1 cellular context compared by ENCODE assay signal in the genomic region with DNA sequence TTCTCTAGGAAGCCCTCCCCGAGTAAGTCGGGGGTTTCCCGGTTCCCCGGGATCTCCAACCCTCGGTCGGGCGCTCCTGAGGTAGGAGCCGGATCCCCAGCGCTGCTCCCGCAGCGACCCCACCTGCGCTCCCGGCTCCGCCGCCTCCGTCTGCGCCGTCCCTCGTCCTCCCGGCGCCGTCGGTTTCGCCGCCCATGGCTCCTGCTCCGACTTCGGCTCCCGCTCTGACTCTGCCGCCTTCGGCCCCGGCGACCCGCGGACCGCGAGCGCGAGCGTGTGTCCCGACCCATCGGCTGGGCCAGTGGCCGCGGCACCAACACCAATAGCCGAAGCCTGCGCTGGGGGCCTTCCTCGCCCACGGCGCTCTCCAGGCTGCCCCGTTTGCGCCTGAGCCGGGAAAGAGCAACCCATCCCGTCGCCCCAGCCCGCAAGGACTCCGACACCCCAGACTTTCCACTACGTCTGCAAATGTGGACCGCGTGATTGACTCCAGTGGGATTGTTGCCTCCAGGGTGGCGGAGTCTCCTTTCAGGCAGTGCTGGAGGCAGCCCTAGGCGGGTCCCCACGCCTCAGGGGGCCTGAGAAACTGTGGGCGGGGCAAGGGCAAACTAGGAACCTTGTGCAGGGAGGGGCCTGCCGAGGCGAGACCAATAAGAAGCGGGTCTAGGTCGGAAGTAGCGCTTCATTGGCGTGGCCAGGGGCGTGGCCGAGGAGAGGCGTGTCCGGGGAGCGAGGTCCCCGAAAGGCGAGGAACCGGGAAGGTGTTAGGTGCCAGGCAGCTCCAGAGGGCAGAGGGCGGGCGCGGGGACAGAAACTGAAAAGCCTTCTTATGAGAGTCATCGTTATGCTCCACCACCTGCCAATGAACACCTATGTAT.
TF ChIP-seq lines count a peak whose summit lies in the region.

CACTIN (minus strand) TSS at position 318 of the 878 bp plus-strand sequence; CDS start at position 290, 28 bp downstream.

TF ChIP-seq in K562, 482 proteins besides CTCF, POLR2A, EP300 and RAD21 (continued from another document and continues in another):
- TF ChIP-seq TRIM24 (IDR thresholded peaks at IDR 0.05), result no peak
- no peak for TF ChIP-seq FOXJ2 (tag; IDR thresholded peaks at IDR 0.05)
- TF ChIP-seq, protein P1, sequence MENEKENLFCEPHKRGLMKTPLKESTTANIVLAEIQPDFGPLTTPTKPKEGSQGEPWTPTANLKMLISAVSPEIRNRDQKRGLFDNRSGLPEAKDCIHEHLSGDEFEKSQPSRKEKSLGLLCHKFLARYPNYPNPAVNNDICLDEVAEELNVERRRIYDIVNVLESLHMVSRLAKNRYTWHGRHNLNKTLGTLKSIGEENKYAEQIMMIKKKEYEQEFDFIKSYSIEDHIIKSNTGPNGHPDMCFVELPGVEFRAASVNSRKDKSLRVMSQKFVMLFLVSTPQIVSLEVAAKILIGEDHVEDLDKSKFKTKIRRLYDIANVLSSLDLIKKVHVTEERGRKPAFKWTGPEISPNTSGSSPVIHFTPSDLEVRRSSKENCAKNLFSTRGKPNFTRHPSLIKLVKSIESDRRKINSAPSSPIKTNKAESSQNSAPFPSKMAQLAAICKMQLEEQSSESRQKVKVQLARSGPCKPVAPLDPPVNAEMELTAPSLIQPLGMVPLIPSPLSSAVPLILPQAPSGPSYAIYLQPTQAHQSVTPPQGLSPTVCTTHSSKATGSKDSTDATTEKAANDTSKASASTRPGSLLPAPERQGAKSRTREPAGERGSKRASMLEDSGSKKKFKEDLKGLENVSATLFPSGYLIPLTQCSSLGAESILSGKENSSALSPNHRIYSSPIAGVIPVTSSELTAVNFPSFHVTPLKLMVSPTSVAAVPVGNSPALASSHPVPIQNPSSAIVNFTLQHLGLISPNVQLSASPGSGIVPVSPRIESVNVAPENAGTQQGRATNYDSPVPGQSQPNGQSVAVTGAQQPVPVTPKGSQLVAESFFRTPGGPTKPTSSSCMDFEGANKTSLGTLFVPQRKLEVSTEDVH (IDR thresholded peaks at IDR 0.05; ENCODE audit: low read depth, partially characterized antibody), result peak; percentile 64
- TF ChIP-seq, protein P2, sequence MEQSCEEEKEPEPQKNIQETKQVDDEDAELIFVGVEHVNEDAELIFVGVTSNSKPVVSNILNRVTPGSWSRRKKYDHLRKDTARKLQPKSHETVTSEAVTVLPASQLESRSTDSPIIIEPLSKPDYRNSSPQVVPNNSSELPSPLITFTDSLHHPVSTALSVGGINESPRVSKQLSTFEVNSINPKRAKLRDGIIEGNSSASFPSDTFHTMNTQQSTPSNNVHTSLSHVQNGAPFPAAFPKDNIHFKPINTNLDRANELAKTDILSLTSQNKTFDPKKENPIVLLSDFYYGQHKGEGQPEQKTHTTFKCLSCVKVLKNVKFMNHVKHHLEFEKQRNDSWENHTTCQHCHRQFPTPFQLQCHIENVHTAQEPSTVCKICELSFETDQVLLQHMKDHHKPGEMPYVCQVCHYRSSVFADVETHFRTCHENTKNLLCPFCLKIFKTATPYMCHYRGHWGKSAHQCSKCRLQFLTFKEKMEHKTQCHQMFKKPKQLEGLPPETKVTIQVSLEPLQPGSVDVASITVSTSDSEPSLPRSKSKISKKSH (CRISPR knock-in tag; IDR thresholded peaks at IDR 0.05), result no peak
- no peak for TF ChIP-seq MCM5 (IDR thresholded peaks at IDR 0.05; ENCODE audit: low read depth)
- TF ChIP-seq, protein P3, sequence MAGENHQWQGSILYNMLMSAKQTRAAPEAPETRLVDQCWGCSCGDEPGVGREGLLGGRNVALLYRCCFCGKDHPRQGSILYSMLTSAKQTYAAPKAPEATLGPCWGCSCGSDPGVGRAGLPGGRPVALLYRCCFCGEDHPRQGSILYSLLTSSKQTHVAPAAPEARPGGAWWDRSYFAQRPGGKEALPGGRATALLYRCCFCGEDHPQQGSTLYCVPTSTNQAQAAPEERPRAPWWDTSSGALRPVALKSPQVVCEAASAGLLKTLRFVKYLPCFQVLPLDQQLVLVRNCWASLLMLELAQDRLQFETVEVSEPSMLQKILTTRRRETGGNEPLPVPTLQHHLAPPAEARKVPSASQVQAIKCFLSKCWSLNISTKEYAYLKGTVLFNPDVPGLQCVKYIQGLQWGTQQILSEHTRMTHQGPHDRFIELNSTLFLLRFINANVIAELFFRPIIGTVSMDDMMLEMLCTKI (IDR thresholded peaks at IDR 0.05; ENCODE audit: partially characterized antibody), result no peak
- TF ChIP-seq KLF13 (tag; IDR thresholded peaks at IDR 0.05; ENCODE audit: borderline replicate concordance, low read depth), result peak; percentile 26; the same call in 1 of the 2 replicates
- no peak for TF ChIP-seq ARHGAP35 (IDR thresholded peaks at IDR 0.05; ENCODE audit: partially characterized antibody)
- no peak for TF ChIP-seq THRB (CRISPR knock-in tag; conservative IDR thresholded peaks at IDR 0.05)
- TF ChIP-seq RFX1 (IDR thresholded peaks at IDR 0.05), result no peak
- TF ChIP-seq FOSL1 (tag; conservative IDR thresholded peaks at IDR 0.05), result no peak
- TF ChIP-seq ATF6 (CRISPR knock-in tag; IDR thresholded peaks at IDR 0.05), result peak; percentile 74; the same call in 1 of the 2 replicates
- TF ChIP-seq ZNF407 (IDR thresholded peaks at IDR 0.05; ENCODE audit: low read depth), result no peak
- TF ChIP-seq POLR2B (IDR thresholded peaks at IDR 0.05; ENCODE audit: low read depth, partially characterized antibody), result peak; percentile 81
- TF ChIP-seq EGR1 (conservative IDR thresholded peaks at IDR 0.05), result peak; percentile 93
- peak; percentile 7; the same call in 1 of the 2 replicates for TF ChIP-seq SMC3 (conservative IDR thresholded peaks at IDR 0.05; ENCODE audit: insufficient read depth, low read depth, low read length)
- TF ChIP-seq, protein P4, sequence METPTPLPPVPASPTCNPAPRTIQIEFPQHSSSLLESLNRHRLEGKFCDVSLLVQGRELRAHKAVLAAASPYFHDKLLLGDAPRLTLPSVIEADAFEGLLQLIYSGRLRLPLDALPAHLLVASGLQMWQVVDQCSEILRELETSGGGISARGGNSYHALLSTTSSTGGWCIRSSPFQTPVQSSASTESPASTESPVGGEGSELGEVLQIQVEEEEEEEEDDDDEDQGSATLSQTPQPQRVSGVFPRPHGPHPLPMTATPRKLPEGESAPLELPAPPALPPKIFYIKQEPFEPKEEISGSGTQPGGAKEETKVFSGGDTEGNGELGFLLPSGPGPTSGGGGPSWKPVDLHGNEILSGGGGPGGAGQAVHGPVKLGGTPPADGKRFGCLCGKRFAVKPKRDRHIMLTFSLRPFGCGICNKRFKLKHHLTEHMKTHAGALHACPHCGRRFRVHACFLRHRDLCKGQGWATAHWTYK (CRISPR knock-in tag; IDR thresholded peaks at IDR 0.05), result 0 out of 2 replicates have a peak, but pooled peaks have one; percentile 37
- no peak for TF ChIP-seq MYBL2 (IDR thresholded peaks at IDR 0.05; ENCODE audit: low read depth)
- no peak for TF ChIP-seq MYBL2 (CRISPR knock-in tag; IDR thresholded peaks at IDR 0.05; ENCODE audit: borderline replicate concordance)
- TF ChIP-seq, protein P5, sequence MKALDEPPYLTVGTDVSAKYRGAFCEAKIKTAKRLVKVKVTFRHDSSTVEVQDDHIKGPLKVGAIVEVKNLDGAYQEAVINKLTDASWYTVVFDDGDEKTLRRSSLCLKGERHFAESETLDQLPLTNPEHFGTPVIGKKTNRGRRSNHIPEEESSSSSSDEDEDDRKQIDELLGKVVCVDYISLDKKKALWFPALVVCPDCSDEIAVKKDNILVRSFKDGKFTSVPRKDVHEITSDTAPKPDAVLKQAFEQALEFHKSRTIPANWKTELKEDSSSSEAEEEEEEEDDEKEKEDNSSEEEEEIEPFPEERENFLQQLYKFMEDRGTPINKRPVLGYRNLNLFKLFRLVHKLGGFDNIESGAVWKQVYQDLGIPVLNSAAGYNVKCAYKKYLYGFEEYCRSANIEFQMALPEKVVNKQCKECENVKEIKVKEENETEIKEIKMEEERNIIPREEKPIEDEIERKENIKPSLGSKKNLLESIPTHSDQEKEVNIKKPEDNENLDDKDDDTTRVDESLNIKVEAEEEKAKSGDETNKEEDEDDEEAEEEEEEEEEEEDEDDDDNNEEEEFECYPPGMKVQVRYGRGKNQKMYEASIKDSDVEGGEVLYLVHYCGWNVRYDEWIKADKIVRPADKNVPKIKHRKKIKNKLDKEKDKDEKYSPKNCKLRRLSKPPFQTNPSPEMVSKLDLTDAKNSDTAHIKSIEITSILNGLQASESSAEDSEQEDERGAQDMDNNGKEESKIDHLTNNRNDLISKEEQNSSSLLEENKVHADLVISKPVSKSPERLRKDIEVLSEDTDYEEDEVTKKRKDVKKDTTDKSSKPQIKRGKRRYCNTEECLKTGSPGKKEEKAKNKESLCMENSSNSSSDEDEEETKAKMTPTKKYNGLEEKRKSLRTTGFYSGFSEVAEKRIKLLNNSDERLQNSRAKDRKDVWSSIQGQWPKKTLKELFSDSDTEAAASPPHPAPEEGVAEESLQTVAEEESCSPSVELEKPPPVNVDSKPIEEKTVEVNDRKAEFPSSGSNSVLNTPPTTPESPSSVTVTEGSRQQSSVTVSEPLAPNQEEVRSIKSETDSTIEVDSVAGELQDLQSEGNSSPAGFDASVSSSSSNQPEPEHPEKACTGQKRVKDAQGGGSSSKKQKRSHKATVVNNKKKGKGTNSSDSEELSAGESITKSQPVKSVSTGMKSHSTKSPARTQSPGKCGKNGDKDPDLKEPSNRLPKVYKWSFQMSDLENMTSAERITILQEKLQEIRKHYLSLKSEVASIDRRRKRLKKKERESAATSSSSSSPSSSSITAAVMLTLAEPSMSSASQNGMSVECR (CRISPR knock-in tag; IDR thresholded peaks at IDR 0.05), result peak; percentile 90
- TF ChIP-seq POLR3A (IDR thresholded peaks at IDR 0.05; ENCODE audit: borderline replicate concordance, extremely low read depth, insufficient read depth, insufficient read length), result no peak
- TF ChIP-seq FUS (optimal IDR thresholded peaks at IDR 0.05; ENCODE audit: low read depth, low read length), result no peak
